21 cellular contexts compared by ENCODE assay signal in genomic region chr17:43874293-43874692, GRCh38. TPM values are rescaled to one million over a fixed set of nuclear protein-coding genes. Genes with fewer than 3 reads are reported as not detected.
DNase-seq lines count a peak whose midpoint lies in the region; ATAC-seq and TF ChIP-seq lines count a peak whose summit lies in the region.
"Had no signal": no experiment of that assay in that cellular context is flagged by ENCODE, and none has a peak within 500 bp of the region (broad histone marks: within the 10 kb centered on the region; RNA-seq: fewer than 3 reads in every experiment).

No MANE protein-coding gene starts in this region.

- no peak for TF ChIP-seq CTCF in colonic mucosa (IDR thresholded peaks at IDR 0.05)
- no peak for TF ChIP-seq CTCF in stomach (IDR thresholded peaks at IDR 0.05)
- no peak for TF ChIP-seq CTCF in CD8-positive, alpha-beta T cell (IDR thresholded peaks at IDR 0.05)

- H3K27ac Mint-ChIP-seq in CD8-positive, alpha-beta T cell: no peak overlapping the region
- H3K27ac Mint-ChIP-seq: GM23338 had no signal

- CTCF ChIA-PET in CD8-positive, alpha-beta T cell (lab: Charles Lee): no interaction called here

- intact Hi-C loops in colonic mucosa (cut with DNase I) (no loop called here), left cardiac atrium (cut with DNase I) (no loop called here), stomach (cut with DNase I; ENCODE audit: low total_unique reads) (no loop called here)
- intact Hi-C loops in CD8-positive, alpha-beta T cell (cut with DNase I, micrococcal nuclease): no loop called here

- H3K9me3 ChIP-seq in colonic mucosa (no peaks in the 10 kb centered on the region), stomach (no peaks in the 10 kb centered on the region)
- H3K9me3 ChIP-seq in CD8-positive, alpha-beta T cell (ENCODE audit: low read length): no peaks in the 10 kb centered on the region

- TF ChIP-seq EP300 in stomach (IDR thresholded peaks at IDR 0.05): no peak

- H3K9ac ChIP-seq in colonic mucosa (ENCODE audit: low read depth in 2 of 2, low read length in 2 of 2): peak overlapping the region in 1 of 2 donors; percentile 77

- H3K36me3 Mint-ChIP-seq in CD8-positive, alpha-beta T cell: no peaks in the 10 kb centered on the region

- no peak overlapping the region for H3K4me3 ChIP-seq in colonic mucosa
- no peak overlapping the region for H3K4me3 ChIP-seq in stomach
- no peak overlapping the region for H3K4me3 ChIP-seq in CD8-positive, alpha-beta T cell (ENCODE audit: low read depth, low read length)
- H3K4me3 ChIP-seq: GM23338 had no signal

- DNase-seq in colonic mucosa (peak; percentile 84), left cardiac atrium (peak; percentile 62), mucosa of gallbladder (ENCODE audit: low spot score) (peak; percentile 85), stomach (peak; percentile 65), SHP77 (lab: John Stamatoyannopoulos, UW) (no peak)
- DNase-seq in CD8-positive, alpha-beta T cell: no peak
- DNase-seq: ACHN; C1 segment of cervical spinal cord; HCEC 1CT; Kasumi-1; MM.1S; NCI-H1092; NCI-H1436 treated with DMSO at 0.1 percent for 48 hours; NCI-H2029; NCI-H345; NCI-H526 treated with DMSO at 0.1 percent for 48 hours; NK-92 treated with Interleukin-12 subunit alpha and Interleukin-12 subunit beta, amount 100 ng/mL, for 24 hours; OCI-M1 had no signal

- H3K36me3 ChIP-seq in colonic mucosa (no peaks in the 10 kb centered on the region), stomach (peaks cover 0 to 23% (median 6%) of the 10 kb centered on the region in 4 donors)
- H3K36me3 ChIP-seq in CD8-positive, alpha-beta T cell (ENCODE audit: insufficient read depth, low read length): no peaks in the 10 kb centered on the region

- H3K4me1 ChIP-seq in colonic mucosa (peaks cover 5% of the 10 kb centered on the region), stomach (peaks cover 0 to 26% (median 6%) of the 10 kb centered on the region in 4 donors)
- no peaks in the 10 kb centered on the region for H3K4me1 ChIP-seq in CD8-positive, alpha-beta T cell (ENCODE audit: insufficient read depth, low read length)

- H3K4me3 Mint-ChIP-seq in CD8-positive, alpha-beta T cell: no peak overlapping the region
- H3K4me3 Mint-ChIP-seq: GM23338 had no signal

- ATAC-seq in left cardiac atrium (peak; percentile 18 to 46), HG02938 (IDR thresholded peaks at IDR 0.05; ENCODE audit: unreplicated experiment) (no peak)
- no peak for ATAC-seq in CD8-positive, alpha-beta T cell
- ATAC-seq: GM23338 had no signal

- H3K27ac ChIP-seq in colonic mucosa (peak overlapping the region; percentile 57), stomach (peak overlapping the region in 1 of 5 donors; percentile 25)
- H3K27ac ChIP-seq in CD8-positive, alpha-beta T cell (ENCODE audit: low read depth, low read length): no peak overlapping the region

- H3K9me3 Mint-ChIP-seq in CD8-positive, alpha-beta T cell: no peaks in the 10 kb centered on the region
- H3K9me3 Mint-ChIP-seq: GM23338 had no signal

- H3K4me1 Mint-ChIP-seq in CD8-positive, alpha-beta T cell (ENCODE audit: low read depth): peaks cover 2% of the 10 kb centered on the region

- POLR2A ChIA-PET in CD8-positive, alpha-beta T cell (lab: Charles Lee): no interaction called here

- no peak for TF ChIP-seq POLR2A in stomach (IDR thresholded peaks at IDR 0.05)

- H3K27me3 ChIP-seq in colonic mucosa (no peaks in the 10 kb centered on the region), stomach (peaks cover 0 to 8% (median 0%) of the 10 kb centered on the region in 3 donors)
- H3K27me3 ChIP-seq in CD8-positive, alpha-beta T cell (ENCODE audit: insufficient read depth, low read length): no peaks in the 10 kb centered on the region

- peaks cover 11% of the 10 kb centered on the region for H3K27me3 Mint-ChIP-seq in CD8-positive, alpha-beta T cell (ENCODE audit: low read depth)

- 31 to 53% (median 38%) methylated on average over 3 of the region's 3 CpGs for WGBS in stomach, 5 donors

RNA-seq across cellular contexts. Expression of gene CD300LG, which starts 27.3 kb away (rescaled TPM):
- under 1 TPM in 1 of 2 donors, not detected in 1; 0.32 TPM for total RNA-seq in colonic mucosa
- 10 to 100 TPM; 14.5 to 15.0 TPM for total RNA-seq in left cardiac atrium
- total RNA-seq in mucosa of gallbladder: 1.5 TPM
- 1 to 10 TPM in 2 of 5 donors, under 1 TPM in 2, not detected in 1; 0.29 to 3.7 (median 1.5) TPM for total RNA-seq in stomach
- 1 to 10 TPM in 1 of 3 donors, under 1 TPM in 2; 0.37 to 1.1 (median 0.92) TPM for polyA plus RNA-seq in stomach
- not detected for total RNA-seq in CD8-positive, alpha-beta T cell
- total RNA-seq: GM23338, RPMI7951 had no signal
- polyA plus RNA-seq: GM23338 had no signal

RNA-seq across cellular contexts. Expression of gene MPP2, which starts 33.0 kb away (rescaled TPM):
- total RNA-seq in colonic mucosa (1 to 10 TPM; 1.1 to 2.8 TPM), left cardiac atrium (10 to 100 TPM; 10.7 to 15.9 TPM), mucosa of gallbladder (7.0 TPM), stomach (1 to 10 TPM in 3 of 5 donors, under 1 TPM in 2; 0.43 to 6.4 (median 4.3) TPM)
- polyA plus RNA-seq in stomach: 1 to 10 TPM; 1.1 to 2.0 (median 1.6) TPM
- total RNA-seq in CD8-positive, alpha-beta T cell: 10 to 100 TPM in 1 of 2 experiments, 1 to 10 TPM in 1; 9.6 to 11.8 TPM

RNA-seq across cellular contexts. Expression of gene MPP3, which starts 41.3 kb away (rescaled TPM):
- 1 to 10 TPM; 1.9 to 3.1 TPM for total RNA-seq in colonic mucosa
- total RNA-seq in left cardiac atrium: 10 to 100 TPM; 30.7 to 74.2 TPM
- 19.2 TPM for total RNA-seq in mucosa of gallbladder
- total RNA-seq in stomach: 10 to 100 TPM in 4 of 5 donors, 1 to 10 TPM in 1; 7.2 to 22.8 (median 17.4) TPM
- 1 to 10 TPM in 2 of 3 donors, under 1 TPM in 1; 0.31 to 9.3 (median 2.4) TPM for polyA plus RNA-seq in stomach
- not detected for total RNA-seq in CD8-positive, alpha-beta T cell

Comparison
In these comparisons a context has a peak if more than half of its experiments do, and no peak if none do; other contexts are left out.
1. DNase-seq: peak in colonic mucosa (single experiment), left cardiac atrium (single experiment), mucosa of gallbladder (single experiment) and stomach (single experiment); none in CD8-positive, alpha-beta T cell (0 of 7) and SHP77 (0 of 2).
2. ATAC-seq: peak in left cardiac atrium (2 of 2); none in HG02938 (single experiment) and CD8-positive, alpha-beta T cell (single experiment).